ENCODE assay signal across 11 cellular contexts in the genomic region with DNA sequence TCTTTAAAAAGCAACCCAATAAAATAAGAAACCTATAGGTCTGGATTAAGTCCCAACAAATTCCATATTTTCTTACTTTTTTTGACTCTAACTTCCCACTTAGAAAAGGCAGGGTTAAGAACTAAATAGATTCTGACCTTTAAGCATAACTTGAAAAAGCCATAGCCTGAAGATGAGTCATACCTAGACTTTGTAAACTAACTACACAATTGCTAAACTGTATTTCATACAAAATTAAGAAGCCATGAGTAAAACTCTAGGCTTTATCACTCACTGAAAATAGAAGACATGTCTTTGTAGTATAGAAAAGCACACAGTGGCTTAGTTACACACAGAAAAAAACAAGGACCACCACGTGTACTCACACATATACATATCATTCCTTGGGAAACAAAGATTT. TPM values are rescaled to one million over a fixed set of nuclear protein-coding genes. Genes with fewer than 3 reads are reported as not detected.
DNase-seq lines count a peak whose midpoint lies in the region; ATAC-seq and TF ChIP-seq lines count a peak whose summit lies in the region.
"Had no signal": no experiment of that assay in that cellular context is flagged by ENCODE, and none has a peak within 500 bp of the region (broad histone marks: within the 10 kb centered on the region; RNA-seq: fewer than 3 reads in every experiment).

No MANE protein-coding gene starts in this region.

- intact Hi-C loops in Right ventricle myocardium superior (cut with DNase I), result no loop called here

- H3K4me3 ChIP-seq in cardiac fibroblast (replicated peaks in 1 of 2; ENCODE audit: low read depth in 2 of 2, low read length in 2 of 2), result no peak overlapping the region

- no peak for TF ChIP-seq CTCF in cardiac fibroblast (IDR thresholded peaks at IDR 0.05; ENCODE audit: low read depth, low read length)

- peak overlapping the region; percentile 4 to 33 for H3K4me3 Mint-ChIP-seq in activated T-cell treated with anti-CD3 and anti-CD28 coated beads, Interleukin-2, amount 50 U/mL, for 72 hours
- H3K4me3 Mint-ChIP-seq in stimulated activated naive B cell treated with anti-CD40 and anti-IgM and Interleukin-4, amounts not matched to agents 10 μg/mL and 1 μg/mL and 100 μg/mL, for 72 hours, result no peak overlapping the region
- H3K4me3 Mint-ChIP-seq: T-helper 1 cell treated with Interleukin-12 subunit alpha and Interleukin-12 subunit beta and Interleukin-4 antibody, amounts not matched to agents 30 μg/mL and 1 μg/mL, for 36 hours had no signal

- H3K27me3 Mint-ChIP-seq in activated T-cell treated with anti-CD3 and anti-CD28 coated beads, Interleukin-2, amount 50 U/mL, for 72 hours (ENCODE audit: low read depth), result no peaks in the 10 kb centered on the region
- no peaks in the 10 kb centered on the region for H3K27me3 Mint-ChIP-seq in stimulated activated naive B cell treated with anti-CD40 and anti-IgM and Interleukin-4, amounts not matched to agents 10 μg/mL and 1 μg/mL and 100 μg/mL, for 72 hours

- H3K4me1 Mint-ChIP-seq in activated T-cell treated with anti-CD3 and anti-CD28 coated beads, Interleukin-2, amount 50 U/mL, for 72 hours (ENCODE audit: low read depth), result peaks cover 81% of the 10 kb centered on the region
- H3K4me1 Mint-ChIP-seq in stimulated activated naive B cell treated with anti-CD40 and anti-IgM and Interleukin-4, amounts not matched to agents 10 μg/mL and 1 μg/mL and 100 μg/mL, for 72 hours, result peaks cover 0 to 2% of the 10 kb centered on the region in 2 donors

- DNase-seq in activated T-cell treated with anti-CD3 and anti-CD28 coated beads, Interleukin-2, amount 50 U/mL, for 72 hours, result no peak
- DNase-seq in activated T-cell treated with anti-CD3 and anti-CD28 coated beads for 4 hours (no peak), cardiac fibroblast (ENCODE audit: low read depth in 2 of 2) (peak; percentile 56 to 75), 8988T (no peak), cerebellum (ENCODE audit: low spot score) (no peak), Right ventricle myocardium superior (no peak)
- no peak for DNase-seq in stimulated activated naive B cell treated with anti-CD40 and anti-IgM and Interleukin-4, amounts not matched to agents 10 μg/mL and 1 μg/mL and 100 μg/mL, for 72 hours
- DNase-seq: AML-193, NCI-H1048 had no signal

- peak; percentile 81 to 88 for ATAC-seq in activated T-cell treated with anti-CD3 and anti-CD28 coated beads, Interleukin-2, amount 50 U/mL, for 72 hours (replicated peaks in 1 of 2)
- ATAC-seq in HG03175 (IDR thresholded peaks at IDR 0.05; ENCODE audit: unreplicated experiment) (peak; percentile 63), Right ventricle myocardium superior (ENCODE audit: poor library complexity) (no peak)
- peak; percentile 31 to 55 for ATAC-seq in stimulated activated naive B cell treated with anti-CD40 and anti-IgM and Interleukin-4, amounts not matched to agents 10 μg/mL and 1 μg/mL and 100 μg/mL, for 72 hours (replicated peaks)

- H3K36me3 Mint-ChIP-seq in activated T-cell treated with anti-CD3 and anti-CD28 coated beads, Interleukin-2, amount 50 U/mL, for 72 hours (ENCODE audit: insufficient read depth in 2 of 2), result no peaks in the 10 kb centered on the region
- H3K36me3 Mint-ChIP-seq in stimulated activated naive B cell treated with anti-CD40 and anti-IgM and Interleukin-4, amounts not matched to agents 10 μg/mL and 1 μg/mL and 100 μg/mL, for 72 hours, result peaks cover 2 to 7% of the 10 kb centered on the region in 2 donors

- H3K9me3 Mint-ChIP-seq in activated T-cell treated with anti-CD3 and anti-CD28 coated beads, Interleukin-2, amount 50 U/mL, for 72 hours, result no peaks in the 10 kb centered on the region
- H3K9me3 Mint-ChIP-seq in stimulated activated naive B cell treated with anti-CD40 and anti-IgM and Interleukin-4, amounts not matched to agents 10 μg/mL and 1 μg/mL and 100 μg/mL, for 72 hours, result peaks cover 4 to 5% of the 10 kb centered on the region in 2 donors
- H3K9me3 Mint-ChIP-seq: T-helper 1 cell treated with Interleukin-12 subunit alpha and Interleukin-12 subunit beta and Interleukin-4 antibody, amounts not matched to agents 30 μg/mL and 1 μg/mL, for 36 hours had no signal

- H3K27ac Mint-ChIP-seq in activated T-cell treated with anti-CD3 and anti-CD28 coated beads, Interleukin-2, amount 50 U/mL, for 72 hours, result no peak overlapping the region
- no peak overlapping the region for H3K27ac Mint-ChIP-seq in stimulated activated naive B cell treated with anti-CD40 and anti-IgM and Interleukin-4, amounts not matched to agents 10 μg/mL and 1 μg/mL and 100 μg/mL, for 72 hours
- H3K27ac Mint-ChIP-seq: T-helper 1 cell treated with Interleukin-12 subunit alpha and Interleukin-12 subunit beta and Interleukin-4 antibody, amounts not matched to agents 30 μg/mL and 1 μg/mL, for 36 hours had no signal

RNA-seq across cellular contexts. Expression of a gene that starts 51.5 kb away (rescaled TPM):
- 10 to 100 TPM; 40.0 to 47.5 TPM for total RNA-seq in activated T-cell treated with anti-CD3 and anti-CD28 coated beads, Interleukin-2, amount 50 U/mL, for 72 hours
- total RNA-seq in cerebellum (63.4 TPM), Right ventricle myocardium superior (11.4 TPM)

Comparison
In these comparisons a context has a peak if more than half of its experiments do, and no peak if none do; other contexts are left out.
1. DNase-seq: peak in cardiac fibroblast (2 of 2); none in activated T-cell treated with anti-CD3 and anti-CD28 coated beads, Interleukin-2, amount 50 U/mL, for 72 hours (0 of 2), activated T-cell treated with anti-CD3 and anti-CD28 coated beads for 4 hours (single experiment), stimulated activated naive B cell treated with anti-CD40 and anti-IgM and Interleukin-4, amounts not matched to agents 10 μg/mL and 1 μg/mL and 100 μg/mL, for 72 hours (single experiment), 8988T (single experiment), cerebellum (single experiment) and Right ventricle myocardium superior (single experiment).
2. H3K4me3 Mint-ChIP-seq: peak in activated T-cell treated with anti-CD3 and anti-CD28 coated beads, Interleukin-2, amount 50 U/mL, for 72 hours (2 of 2); none in stimulated activated naive B cell treated with anti-CD40 and anti-IgM and Interleukin-4, amounts not matched to agents 10 μg/mL and 1 μg/mL and 100 μg/mL, for 72 hours (0 of 2).